10 cellular contexts compared by ENCODE assay signal in genomic region chr20:32437391-32438074, GRCh38.
A peak's percentile ranks its signal among the peaks of the same experiment; 100 is the strongest.
DNase-seq lines count a peak whose midpoint lies in the region; ATAC-seq and TF ChIP-seq lines count a peak whose summit lies in the region.
"Had no signal": no experiment of that assay in that cellular context is flagged by ENCODE, and none has a peak within 500 bp of the region (broad histone marks: within the 10 kb centered on the region; RNA-seq: fewer than 3 reads in every experiment).

No MANE protein-coding gene starts in this region.

- WGBS in body of pancreas, 2 donors = 57 to 60% methylated on average over 4 of the region's 5 CpGs

- TF ChIP-seq CTCF in HFF-Myc (IDR thresholded peaks at IDR 0.05; ENCODE audit: low read depth, low read length, missing control alignments) = peak; percentile 28
- peak in 5 of 7 experiments; percentile 21 to 58 (median 50) for TF ChIP-seq CTCF in body of pancreas (IDR thresholded peaks at IDR 0.05)
- TF ChIP-seq CTCF in osteoblast (IDR thresholded peaks at IDR 0.05; ENCODE audit: extremely low read depth, low read depth, low read length) = peak; percentile 22

- H4K20me1 ChIP-seq in osteoblast (ENCODE audit: insufficient read depth, low read length) = peaks cover 47% of the 10 kb centered on the region

- H3K27ac Mint-ChIP-seq in activated CD4-positive, alpha-beta T cell treated with anti-CD3 and anti-CD28 coated beads for 36 hours = no peak overlapping the region

- peak overlapping the region in 1 of 4 donors; percentile 31 for H3K27ac ChIP-seq in body of pancreas
- H3K27ac ChIP-seq in osteoblast (ENCODE audit: low read depth, low read length) = no peak overlapping the region
- H3K27ac ChIP-seq: psoas muscle had no signal

- TF ChIP-seq POLR2A in body of pancreas (IDR thresholded peaks at IDR 0.05) = no peak

- no peak overlapping the region for H2AFZ ChIP-seq in osteoblast (ENCODE audit: low read length)

- peaks cover 14% of the 10 kb centered on the region for H3K4me1 Mint-ChIP-seq in activated CD4-positive, alpha-beta T cell treated with anti-CD3 and anti-CD28 coated beads for 36 hours

- no peaks in the 10 kb centered on the region for H3K9me3 Mint-ChIP-seq in activated CD4-positive, alpha-beta T cell treated with anti-CD3 and anti-CD28 coated beads for 36 hours (ENCODE audit: low read depth)

- H3K4me3 Mint-ChIP-seq in activated CD4-positive, alpha-beta T cell treated with anti-CD3 and anti-CD28 coated beads for 36 hours = no peak overlapping the region

- peaks cover 53% of the 10 kb centered on the region for H3K36me3 Mint-ChIP-seq in activated CD4-positive, alpha-beta T cell treated with anti-CD3 and anti-CD28 coated beads for 36 hours (ENCODE audit: low read depth)

- H3K4me3 ChIP-seq in HFF-Myc (replicated peaks; ENCODE audit: low read depth, low read length) = no peak overlapping the region
- H3K4me3 ChIP-seq in body of pancreas = no peak overlapping the region
- no peak overlapping the region for H3K4me3 ChIP-seq in osteoblast (ENCODE audit: insufficient read depth, low read length)
- H3K4me3 ChIP-seq: psoas muscle had no signal

- H3K27me3 Mint-ChIP-seq in activated CD4-positive, alpha-beta T cell treated with anti-CD3 and anti-CD28 coated beads for 36 hours = no peaks in the 10 kb centered on the region

- H3K36me3 ChIP-seq in body of pancreas (replicated peaks in 1 of 2; ENCODE audit: insufficient read depth in 1 of 2, low read depth in 2 of 2) (peaks cover 12 to 32% of the 10 kb centered on the region in 2 donors), osteoblast (ENCODE audit: insufficient read depth, low read length) (peaks cover 78% of the 10 kb centered on the region)

- H3K27me3 ChIP-seq in body of pancreas = no peaks in the 10 kb centered on the region
- no peaks in the 10 kb centered on the region for H3K27me3 ChIP-seq in osteoblast (ENCODE audit: insufficient read depth, low read length)

- intact Hi-C loops in activated CD4-positive, alpha-beta T cell treated with anti-CD3 and anti-CD28 coated beads for 36 hours (cut with DNase I, micrococcal nuclease) = no loop called here
- intact Hi-C loops in body of pancreas (cut with DNase I) = no loop called here

- POLR2A ChIA-PET in activated CD4-positive, alpha-beta T cell treated with anti-CD3 and anti-CD28 coated beads for 36 hours (lab: Charles Lee) = no interaction called here

- peaks cover 30% of the 10 kb centered on the region for H3K79me2 ChIP-seq in osteoblast (ENCODE audit: insufficient read depth, low read length)

- no peak for ATAC-seq in activated CD4-positive, alpha-beta T cell treated with anti-CD3 and anti-CD28 coated beads for 36 hours
- ATAC-seq in body of pancreas = no peak
- ATAC-seq in GM21528 (IDR thresholded peaks at IDR 0.05; ENCODE audit: low FRiP score, unreplicated experiment) = no peak
- ATAC-seq: psoas muscle had no signal

- H3K4me1 ChIP-seq in body of pancreas (peaks cover 8% of the 10 kb centered on the region), osteoblast (ENCODE audit: insufficient read depth, low read length) (peaks cover 21% of the 10 kb centered on the region)

- peak; percentile 48 for DNase-seq in activated CD4-positive, alpha-beta T cell treated with anti-CD3 and anti-CD28 coated beads for 36 hours
- DNase-seq in activated CD4-positive, alpha-beta T cell treated with anti-CD3 and anti-CD28 coated beads, Interleukin-2, amount 50 U/mL, for 48 hours = no peak
- DNase-seq in HFF-Myc (ENCODE audit: extremely low read depth, low read depth) (no peak), body of pancreas (peak in 1 of 4 donors; percentile 33), osteoblast (ENCODE audit: insufficient read length, low spot score, missing footprints) (peak; percentile 42), AML-193 (lab: John Stamatoyannopoulos, UW) (no peak)
- DNase-seq in stimulated activated naive CD4-positive, alpha-beta T cell (lab: John Stamatoyannopoulos, UW) = no peak
- DNase-seq: cerebellar nuclear complex, psoas muscle had no signal

- CTCF ChIA-PET in activated CD4-positive, alpha-beta T cell treated with anti-CD3 and anti-CD28 coated beads for 36 hours (lab: Charles Lee) = interaction anchor here (0.7 to 1.1 kb wide), 4 partner anchors 47 to 217 kb away, joined by 3 to 4 read pairs (median 4); no protein-coding TSS in a partner anchor

- H3K9me3 ChIP-seq in body of pancreas (no peaks in the 10 kb centered on the region), osteoblast (ENCODE audit: low read depth, low read length) (no peaks in the 10 kb centered on the region)
- H3K9me3 ChIP-seq: psoas muscle had no signal

- H3K4me2 ChIP-seq in osteoblast (ENCODE audit: insufficient read depth, low read length) = no peak overlapping the region

Comparison
In these comparisons a context has a peak if more than half of its experiments do, and no peak if none do; other contexts are left out.
1. DNase-seq: peak in activated CD4-positive, alpha-beta T cell treated with anti-CD3 and anti-CD28 coated beads for 36 hours (single experiment) and osteoblast (single experiment); none in activated CD4-positive, alpha-beta T cell treated with anti-CD3 and anti-CD28 coated beads, Interleukin-2, amount 50 U/mL, for 48 hours (0 of 2), HFF-Myc (single experiment), AML-193 (0 of 2) and stimulated activated naive CD4-positive, alpha-beta T cell (0 of 6).
2. Peak in every context shown above with its lines, with median percentiles within 50 percentile points of each other: CTCF ChIP-seq.